20 cellular contexts compared by ENCODE assay signal in genomic region chr5:161278739-161279660, GRCh38.
DNase-seq lines count a peak whose midpoint lies in the region; ATAC-seq and TF ChIP-seq lines count a peak whose summit lies in the region.
"Had no signal": no experiment of that assay in that cellular context is flagged by ENCODE, and none has a peak within 500 bp of the region (broad histone marks: within the 10 kb centered on the region; RNA-seq: fewer than 3 reads in every experiment).

No MANE protein-coding gene starts in this region.

- H3K4me2 ChIP-seq in IMR-90 (ENCODE audit: low read depth, low read length): no peak overlapping the region
- H3K4me2 ChIP-seq: GM23338 had no signal

- H3K18ac ChIP-seq in IMR-90 (ENCODE audit: low read depth, low read length): no peak overlapping the region

- H2BK120ac ChIP-seq in IMR-90 (ENCODE audit: low read depth, low read length): no peak overlapping the region

- H3K79me1 ChIP-seq in IMR-90 (ENCODE audit: low read depth in 1 of 2, low read length in 2 of 2): no peaks in the 10 kb centered on the region

- no peak for TF ChIP-seq EP300 in ovary (IDR thresholded peaks at IDR 0.05)

- intact Hi-C loops in IMR-90 (cut with micrococcal nuclease): no loop called here
- intact Hi-C loops in uterus (cut with DNase I; ENCODE audit: low total_unique reads): no loop called here
- intact Hi-C loops in ovary (cut with DNase I): no loop called here

- in situ Hi-C loops in IMR-90 (cut with MboI; ENCODE audit: low sequenced_read_pairs): no loop called here

- H2AFZ ChIP-seq in IMR-90 (replicated peaks; ENCODE audit: low read length, poor library complexity): no peak overlapping the region
- H2AFZ ChIP-seq: GM23338 had no signal

- H3K4me1 ChIP-seq in IMR-90 (ENCODE audit: control insufficient read depth, insufficient read depth, low read length): no peaks in the 10 kb centered on the region
- no peaks in the 10 kb centered on the region for H3K4me1 ChIP-seq in uterus
- H3K4me1 ChIP-seq in ovary (ENCODE audit: insufficient read depth): no peaks in the 10 kb centered on the region
- H3K4me1 ChIP-seq: heart right ventricle had no signal

- no peak overlapping the region for H3K9ac ChIP-seq in IMR-90 (ENCODE audit: low read depth, low read length)

- TF ChIP-seq POLR2A in IMR-90 (IDR thresholded peaks at IDR 0.05; ENCODE audit: low read depth, low read length) (no peak), uterus (IDR thresholded peaks at IDR 0.05) (no peak), ovary (IDR thresholded peaks at IDR 0.05) (no peak)

- no peak overlapping the region for H3K56ac ChIP-seq in IMR-90 (ENCODE audit: extremely low read depth, insufficient read depth, low read length)

- POLR2A ChIA-PET in IMR-90 (lab: Charles Lee; ENCODE audit: unreplicated experiment): no interaction called here

- H2BK15ac ChIP-seq in IMR-90 (ENCODE audit: low read depth, low read length): no peak overlapping the region

- H4K91ac ChIP-seq in IMR-90 (ENCODE audit: insufficient read depth, low read depth, low read length): no peak overlapping the region

- TF ChIP-seq CTCF in IMR-90 (conservative IDR thresholded peaks at IDR 0.05; ENCODE audit: low read depth, low read length) (no peak), uterus (IDR thresholded peaks at IDR 0.05) (no peak), ovary (IDR thresholded peaks at IDR 0.05) (no peak)

- CTCF ChIA-PET in IMR-90 (lab: Yijun Ruan, JAX): no interaction called here

- H3K4ac ChIP-seq in IMR-90 (ENCODE audit: low read depth, low read length): no peak overlapping the region

- ATAC-seq in GM18502 (IDR thresholded peaks at IDR 0.05; ENCODE audit: poor library complexity, unreplicated experiment) (peak; percentile 83), GM21367 (IDR thresholded peaks at IDR 0.05; ENCODE audit: unreplicated experiment) (peak; percentile 56), HG02884 (IDR thresholded peaks at IDR 0.05; ENCODE audit: unreplicated experiment) (peak; percentile 80), IMR-90 (ENCODE audit: low read depth) (no peak), GM21786 (IDR thresholded peaks at IDR 0.05; ENCODE audit: unreplicated experiment) (no peak)
- ATAC-seq in stimulated activated naive CD8-positive, alpha-beta T cell treated with anti-CD3 and anti-CD28 coated beads, Interleukin-15, Interleukin-2, amounts not matched to agents 100 U/mL and 50 U/mL, for 24 hours: no peak
- ATAC-seq: GM23338; heart right ventricle; naive thymus-derived CD4-positive, alpha-beta T cell had no signal

- no peaks in the 10 kb centered on the region for H4K20me1 ChIP-seq in IMR-90 (ENCODE audit: insufficient read depth, low read length)

- DNase-seq in IMR-90 (no peak), uterus (no peak), ovary (no peak)
- DNase-seq in stimulated activated naive CD8-positive, alpha-beta T cell treated with anti-CD3 and anti-CD28 coated beads, Interleukin-15, Interleukin-2, amounts not matched to agents 100 U/mL and 50 U/mL, for 24 hours: no peak
- DNase-seq: activated CD4-positive, alpha-beta T cell treated with anti-CD3 and anti-CD28 coated beads, Interleukin-2, amount 50 U/mL, for 4 hours; activated naive CD4-positive, alpha-beta T cell treated with anti-CD3 and anti-CD28 coated beads, Interleukin-2, amount 10 ng/mL, durations not matched to agents 7 days and 5 days; activated T-cell treated with anti-CD3 and anti-CD28 coated beads, Interleukin-2, amount 50 U/mL, for 1 hour; heart right ventricle; Kasumi-1; mammary epithelial cell; naive thymus-derived CD4-positive, alpha-beta T cell; NCI-H1436; stimulated activated CD4-positive, alpha-beta T cell treated with anti-CD3 and anti-CD28 coated beads, Interleukin-4, amount 100 ng/mL, for 1 hour had no signal

- H3K9me3 ChIP-seq in IMR-90 (ENCODE audit: control insufficient read depth, insufficient read depth, low read length) (peaks cover 14% of the 10 kb centered on the region), uterus (no peaks in the 10 kb centered on the region), ovary (no peaks in the 10 kb centered on the region)
- H3K9me3 ChIP-seq: heart right ventricle, thoracic aorta had no signal

- no peak overlapping the region for H3K14ac ChIP-seq in IMR-90 (replicated peaks; ENCODE audit: low read depth, low read length)

- H3K9me1 ChIP-seq in IMR-90 (ENCODE audit: insufficient read depth, low read length): no peaks in the 10 kb centered on the region

- H4K8ac ChIP-seq in IMR-90 (ENCODE audit: low read depth in 2 of 2, low read length in 2 of 2): no peak overlapping the region

- H3K36me3 ChIP-seq in IMR-90 (ENCODE audit: control insufficient read depth, insufficient read depth, low read length) (no peaks in the 10 kb centered on the region), uterus (no peaks in the 10 kb centered on the region), ovary (no peaks in the 10 kb centered on the region)
- H3K36me3 ChIP-seq: heart right ventricle, thoracic aorta had no signal

- no TSS peak for BruUV-seq in IMR-90 (replicated peaks; lab: Mats Ljungman, UMichigan)

- no peak overlapping the region for H3K27ac ChIP-seq in IMR-90 (ENCODE audit: insufficient read depth, low read length)
- no peak overlapping the region for H3K27ac ChIP-seq in uterus
- no peak overlapping the region for H3K27ac ChIP-seq in ovary
- H3K27ac ChIP-seq: heart right ventricle, RWPE1, thoracic aorta had no signal

- H2AK9ac ChIP-seq in IMR-90 (replicated peaks; ENCODE audit: low read depth, low read length, poor library complexity): peak overlapping the region; percentile 47

- H3K23ac ChIP-seq in IMR-90 (ENCODE audit: low read depth, low read length): no peak overlapping the region

- H4K5ac ChIP-seq in IMR-90 (ENCODE audit: low read depth, low read length): no peak overlapping the region

- dilution Hi-C loops in IMR-90 (cut with HindIII; ENCODE audit: low sequenced_read_pairs, unreplicated experiment): no loop called here

- no peak overlapping the region for H2AK5ac ChIP-seq in IMR-90 (ENCODE audit: low read depth, low read length)

- 29% methylated on average over 1 of the region's 4 CpGs; no CpG with 5 or more reads in 1 of the 2 experiments for WGBS in IMR-90 (ENCODE audit: extremely low coverage in 2 of 2, insufficient read length in 1 of 2), 2 experiments
- 80 to 87% (median 81%) methylated on average over 4 of the region's 4 CpGs for whole genome bisulfite sequencing in ovary, 3 donors

- TF ChIP-seq RAD21 in IMR-90 (IDR thresholded peaks at IDR 0.05; ENCODE audit: low read length): no peak

- no peak overlapping the region for H2BK5ac ChIP-seq in IMR-90 (ENCODE audit: low read depth, low read length, poor library complexity, severe bottlenecking)

- H3K4me3 ChIP-seq in IMR-90 (ENCODE audit: insufficient read depth, low read depth, low read length) (no peak overlapping the region), uterus (no peak overlapping the region), ovary (no peak overlapping the region)
- H3K4me3 ChIP-seq: GM23338, heart right ventricle, thoracic aorta had no signal

- H3K27me3 ChIP-seq in IMR-90 (ENCODE audit: control insufficient read depth, insufficient read depth, low read length) (no peaks in the 10 kb centered on the region), uterus (no peaks in the 10 kb centered on the region), ovary (no peaks in the 10 kb centered on the region)
- H3K27me3 ChIP-seq: heart right ventricle had no signal

- H2BK20ac ChIP-seq in IMR-90 (ENCODE audit: low read depth, low read length): no peak overlapping the region

TF ChIP-seq in IMR-90, 13 proteins besides CTCF, POLR2A, EP300 and RAD21:
- TF ChIP-seq, protein P1, sequence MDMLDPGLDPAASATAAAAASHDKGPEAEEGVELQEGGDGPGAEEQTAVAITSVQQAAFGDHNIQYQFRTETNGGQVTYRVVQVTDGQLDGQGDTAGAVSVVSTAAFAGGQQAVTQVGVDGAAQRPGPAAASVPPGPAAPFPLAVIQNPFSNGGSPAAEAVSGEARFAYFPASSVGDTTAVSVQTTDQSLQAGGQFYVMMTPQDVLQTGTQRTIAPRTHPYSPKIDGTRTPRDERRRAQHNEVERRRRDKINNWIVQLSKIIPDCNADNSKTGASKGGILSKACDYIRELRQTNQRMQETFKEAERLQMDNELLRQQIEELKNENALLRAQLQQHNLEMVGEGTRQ (IDR thresholded peaks at IDR 0.05; ENCODE audit: low read depth, low read length): no peak

Comparison
In these comparisons a context has a peak if more than half of its experiments do, and no peak if none do; other contexts are left out.
1. ATAC-seq: peak in GM18502 (single experiment), GM21367 (single experiment) and HG02884 (single experiment); none in IMR-90 (single experiment), stimulated activated naive CD8-positive, alpha-beta T cell treated with anti-CD3 and anti-CD28 coated beads, Interleukin-15, Interleukin-2, amounts not matched to agents 100 U/mL and 50 U/mL, for 24 hours (single experiment) and GM21786 (single experiment).